In genomic region chr19:47890865-47891621, GRCh38 we compare ENCODE assay signal across 26 cellular contexts. TPM values are rescaled to one million over a fixed set of nuclear protein-coding genes. Genes with fewer than 3 reads are reported as not detected.
A peak's percentile ranks its signal among the peaks of the same experiment; 100 is the strongest.
DNase-seq lines count a peak whose midpoint lies in the region; ATAC-seq, FAIRE-seq and TF ChIP-seq lines count a peak whose summit lies in the region.
"Had no signal": no experiment of that assay in that cellular context is flagged by ENCODE, and none has a peak within 500 bp of the region (broad histone marks: within the 10 kb centered on the region; RNA-seq: fewer than 3 reads in every experiment).

No MANE protein-coding gene starts in this region.

- TF ChIP-seq POLR2A in GM12878 (IDR thresholded peaks at IDR 0.05; ENCODE audit: low read depth, low read length) (no peak), sigmoid colon (IDR thresholded peaks at IDR 0.05) (no peak)

- no peak for TF ChIP-seq RAD21 in GM12878 (IDR thresholded peaks at IDR 0.05; ENCODE audit: insufficient read depth, low read depth, low read length)
- no peak for TF ChIP-seq RAD21 in liver (IDR thresholded peaks at IDR 0.05)

- CTCF ChIA-PET in GM12878 (lab: Yijun Ruan, JAX), result no interaction called here

- H3K27ac ChIP-seq in 22Rv1 (peak overlapping the region; percentile 53; the same call in 1 of the 2 replicates), GM12878 (ENCODE audit: control insufficient read depth, insufficient read depth) (no peak overlapping the region), liver (ENCODE audit: low read depth in 1 of 2, low read length in 2 of 2) (peak overlapping the region; percentile 58 to 70), sigmoid colon (no peak overlapping the region)
- H3K27ac ChIP-seq: HL-60 had no signal

- intact Hi-C loops in GM12878 (cut with micrococcal nuclease; ENCODE audit: unreplicated experiment), result no loop called here
- intact Hi-C loops in sigmoid colon (cut with DNase I), result no loop called here

- H3K4me1 ChIP-seq in GM12878 (ENCODE audit: control insufficient read depth, insufficient read depth, low read length) (no peaks in the 10 kb centered on the region), liver (ENCODE audit: control insufficient read depth in 4 of 4, insufficient read depth in 4 of 4, low read length in 3 of 4) (peaks cover 1 to 24% (median 12%) of the 10 kb centered on the region in 4 donors), sigmoid colon (no peaks in the 10 kb centered on the region)

- no peak overlapping the region for H2AFZ ChIP-seq in GM12878 (ENCODE audit: control insufficient read depth, low read depth, low read length)

- BruUV-seq in GM12878 (replicated peaks; lab: Mats Ljungman, UMichigan), result no TSS peak

- H3K36me3 ChIP-seq in GM12878 (ENCODE audit: control insufficient read depth in 2 of 2, insufficient read depth in 2 of 2, low read length in 1 of 2), result no peaks in the 10 kb centered on the region
- H3K36me3 ChIP-seq in liver (ENCODE audit: control insufficient read depth in 4 of 4, insufficient read depth in 3 of 4, low read depth in 1 of 4, low read length in 3 of 4), result no peaks in the 10 kb centered on the region
- no peaks in the 10 kb centered on the region for H3K36me3 ChIP-seq in sigmoid colon
- no peaks in the 10 kb centered on the region for H3K36me3 ChIP-seq in MG63
- H3K36me3 ChIP-seq: BE2C had no signal

- TF ChIP-seq CTCF in 22Rv1 (IDR thresholded peaks at IDR 0.05), result no peak
- no peak for TF ChIP-seq CTCF in GM12878 (IDR thresholded peaks at IDR 0.05 in 2 of 3, conservative IDR thresholded peaks at IDR 0.05 in 1 of 3; ENCODE audit: control insufficient read depth in 2 of 3, extremely low read depth in 1 of 3, insufficient read depth in 1 of 3, low read depth in 3 of 3, low read length in 3 of 3)
- TF ChIP-seq CTCF in liver (IDR thresholded peaks at IDR 0.05; ENCODE audit: low read depth, low read length, missing input control), result no peak
- no peak for TF ChIP-seq CTCF in sigmoid colon (IDR thresholded peaks at IDR 0.05)
- TF ChIP-seq CTCF in D721Med (IDR thresholded peaks at IDR 0.05; ENCODE audit: insufficient read depth, missing control alignments), result no peak

- TF ChIP-seq EP300 in GM12878 (IDR thresholded peaks at IDR 0.05; ENCODE audit: borderline replicate concordance in 1 of 2, control insufficient read depth in 1 of 2, low read depth in 2 of 2, low read length in 2 of 2) (no peak), sigmoid colon (IDR thresholded peaks at IDR 0.05) (no peak)

- no peak for ATAC-seq in GM12878
- ATAC-seq: Right ventricle myocardium inferior had no signal

- no peak overlapping the region for H3K4me3 ChIP-seq in GM12878
- no peak overlapping the region for H3K4me3 ChIP-seq in liver (ENCODE audit: low read depth in 1 of 3, low read length in 3 of 3)
- no peak overlapping the region for H3K4me3 ChIP-seq in sigmoid colon
- H3K4me3 ChIP-seq in MG63, result no peak overlapping the region

- no peaks in the 10 kb centered on the region for H3K79me2 ChIP-seq in GM12878 (ENCODE audit: control insufficient read depth, insufficient read depth, low read length)

- 6% methylated on average over 7 of the region's 7 CpGs for WGBS in GM12878 (ENCODE audit: insufficient coverage, insufficient replicate concordance, low lambda C conversion rate, missing lambda C conversion rate)
- 61% methylated on average over 7 of the region's 7 CpGs for WGBS in liver
- WGBS in sigmoid colon, 2 donors, result 47 to 59% methylated on average over 7 of the region's 7 CpGs

- POLR2A ChIA-PET in GM12878 (lab: Charles Lee), result no interaction called here

- H3K9me3 ChIP-seq in GM12878 (replicated peaks; ENCODE audit: control insufficient read depth, insufficient read depth, low read length) (no peaks in the 10 kb centered on the region; the same call in 2 of the 3 replicates), liver (ENCODE audit: control insufficient read depth in 4 of 4, low read length in 3 of 4) (peaks cover 0 to 3% (median 2%) of the 10 kb centered on the region in 4 donors), sigmoid colon (no peaks in the 10 kb centered on the region), MG63 (no peaks in the 10 kb centered on the region)
- H3K9me3 ChIP-seq: BE2C had no signal

- DNase-seq in GM12878 (ENCODE audit: low read depth, low spot score) (no peak), sigmoid colon (peak; percentile 7), MG63 (no peak), D721Med (ENCODE audit: insufficient read length, low spot score) (no peak), NCI-H2227 (lab: John Stamatoyannopoulos, UW; ENCODE audit: unreplicated experiment) (no peak)
- no peak for DNase-seq in activated T-cell treated with anti-CD3 and anti-CD28 coated beads, Interleukin-2, amount 50 U/mL, for 48 hours
- DNase-seq: CD4-positive, CD25-positive, alpha-beta regulatory T cell; DMS53; H7; IMR-90; Kasumi-1; MM.1S; NCI-H1092 treated with DMSO at 0.1 percent for 48 hours; NCI-H146; NCI-H2081; NK-92 treated with Interleukin-12 subunit alpha and Interleukin-12 subunit beta, amount 100 ng/mL, for 24 hours had no signal

- SMC1A ChIA-PET in GM12878 (lab: Charles Lee; ENCODE audit: uncharacterized antibody, unreplicated experiment), result no interaction called here

- H3K27me3 ChIP-seq in GM12878 (replicated peaks in 1 of 2; ENCODE audit: control insufficient read depth in 2 of 2, insufficient read depth in 2 of 2, low read length in 1 of 2) (no peaks in the 10 kb centered on the region), liver (ENCODE audit: control insufficient read depth in 4 of 4, insufficient read depth in 4 of 4, low read length in 3 of 4) (no peaks in the 10 kb centered on the region), sigmoid colon (no peaks in the 10 kb centered on the region), MG63 (peaks cover 19% of the 10 kb centered on the region)

- H3K9ac ChIP-seq in GM12878 (ENCODE audit: control insufficient read depth, insufficient read depth, low read length) (no peak overlapping the region), liver (ENCODE audit: low read depth in 1 of 2, low read length in 2 of 2) (peak overlapping the region in 1 of 2 donors; percentile 66)

- RAD21 ChIA-PET in GM12878 (lab: Charles Lee; ENCODE audit: unreplicated experiment), result no interaction called here

- FAIRE-seq in GM12878 (lab: Jason Lieb, UNC) (no peak), D721Med (lab: Jason Lieb, UNC) (no peak)
- FAIRE-seq: A204.1, RCC 7860 had no signal

- no peak overlapping the region for H3K4me2 ChIP-seq in GM12878 (ENCODE audit: control insufficient read depth, insufficient read depth)

- no peaks in the 10 kb centered on the region for H4K20me1 ChIP-seq in GM12878 (ENCODE audit: control insufficient read depth, insufficient read depth)

- in situ Hi-C loops in GM12878 (cut with MboI), result no loop called here

TF ChIP-seq in GM12878, 131 proteins besides CTCF, POLR2A, EP300 and RAD21 (continues in another document):
- no peak for TF ChIP-seq STAT3 (IDR thresholded peaks at IDR 0.05; ENCODE audit: low read depth, low read length)

TF ChIP-seq in liver, 16 proteins besides CTCF, POLR2A, EP300 and RAD21 (continues in another document):
- TF ChIP-seq RXRA (IDR thresholded peaks at IDR 0.05), result no peak
- no peak for TF ChIP-seq MAX (IDR thresholded peaks at IDR 0.05)

RNA-seq across cellular contexts. Expression of gene SULT2A1, which starts 4.9 kb away (rescaled TPM):
- not detected in 2 replicates for total RNA-seq in GM12878 (2013; cell fraction: nucleolus; rRNA removed)
- total RNA-seq in GM12878 (2014; rRNA removed) (not detected in 2 replicates), GM12878 (2014; rRNA removed; fragmentation: Illumina TruSeq; extraction: Trizol) (not detected in 2 replicates), GM12878 (2021) (0.13 and 0.16 TPM in 2 replicates), liver (100 to 1,000 TPM in 1 of 2 donors, 10 to 100 TPM in 1; 22.9 to 655 TPM), sigmoid colon (not detected)
- not detected for polyA plus RNA-seq in GM12878 (2011; ENCODE audit: low read depth)
- polyA plus RNA-seq in GM12878 (2011; rRNA removed) (not detected in 2 replicates), GM12878 (2014; fragmentation: Illumina TruSeq; extraction: Trizol) (not detected in 2 replicates), GM12878 (2014; fragmentation: Nextera tagmentation; extraction: Ambion mirVana) (not detected), GM12878 (2014; rRNA removed) (not detected in 2 replicates), GM12878 (2016; fragmentation: Nextera tagmentation; extraction: Ambion mirVana) (not detected), liver (100 to 1,000 TPM; 726 to 892 TPM), sigmoid colon (under 1 TPM in 2 of 3 donors, not detected in 1; 0.07 to 0.23 TPM)
- polyA plus RNA-seq in GM12878 (2011; cell fraction: cytosol; rRNA removed), result not detected in 2 replicates
- not detected in 2 replicates for polyA plus RNA-seq in GM12878 (2011; cell fraction: nucleus; rRNA removed)
- polyA plus RNA-seq in GM12878 (2012), result not detected in 2 replicates
- polyA minus RNA-seq in GM12878 (2011; rRNA and poly(A)+ RNA removed), result not detected in 2 replicates
- polyA minus RNA-seq in GM12878 (2011; cell fraction: cytosol; rRNA and poly(A)+ RNA removed), result not detected in 2 replicates
- not detected in 2 replicates for polyA minus RNA-seq in GM12878 (2011; cell fraction: nucleus; rRNA and poly(A)+ RNA removed)
- not detected in 2 replicates for total RNA-seq in MG63 (2014; rRNA removed; shearing (Covaris generic); ENCODE audit: low replicate concordance)
- total RNA-seq: CD4-positive, CD25-positive, alpha-beta regulatory T cell; H7; HT1080; IMR-90; NCI-H460; Right ventricle myocardium inferior had no signal
- polyA plus RNA-seq: CD4-positive, CD25-positive, alpha-beta regulatory T cell; IMR-90 had no signal

RNA-seq across cellular contexts. Expression of gene TPRX2, which starts 32.0 kb away (rescaled TPM):
- total RNA-seq in GM12878 (2013; cell fraction: nucleolus; rRNA removed), result not detected in 2 replicates
- not detected in 2 replicates for total RNA-seq in GM12878 (2014; rRNA removed)
- total RNA-seq in GM12878 (2014; rRNA removed; fragmentation: Illumina TruSeq; extraction: Trizol), result not detected in 2 replicates
- not detected in 2 replicates for total RNA-seq in GM12878 (2021)
- not detected for polyA plus RNA-seq in GM12878 (2011; ENCODE audit: low read depth)
- not detected in 2 replicates for polyA plus RNA-seq in GM12878 (2011; rRNA removed)
- not detected in 2 replicates for polyA plus RNA-seq in GM12878 (2011; cell fraction: cytosol; rRNA removed)
- not detected in 2 replicates for polyA plus RNA-seq in GM12878 (2011; cell fraction: nucleus; rRNA removed)
- polyA plus RNA-seq in GM12878 (2012), result not detected in 2 replicates
- polyA plus RNA-seq in GM12878 (2014; fragmentation: Illumina TruSeq; extraction: Trizol), result not detected in 2 replicates
- polyA plus RNA-seq in GM12878 (2014; fragmentation: Nextera tagmentation; extraction: Ambion mirVana), result not detected
- not detected in 2 replicates for polyA plus RNA-seq in GM12878 (2014; rRNA removed)
- polyA plus RNA-seq in GM12878 (2016; fragmentation: Nextera tagmentation; extraction: Ambion mirVana), result not detected
- polyA minus RNA-seq in GM12878 (2011; rRNA and poly(A)+ RNA removed), result not detected in 2 replicates
- polyA minus RNA-seq in GM12878 (2011; cell fraction: cytosol; rRNA and poly(A)+ RNA removed), result not detected in 2 replicates
- polyA minus RNA-seq in GM12878 (2011; cell fraction: nucleus; rRNA and poly(A)+ RNA removed), result not detected in 2 replicates
- total RNA-seq in liver, result not detected
- not detected for polyA plus RNA-seq in liver
- not detected for total RNA-seq in sigmoid colon
- polyA plus RNA-seq in sigmoid colon, result not detected
- total RNA-seq in MG63 (2014; rRNA removed; shearing (Covaris generic); ENCODE audit: low replicate concordance), result not detected in 2 replicates
- total RNA-seq: CD4-positive, CD25-positive, alpha-beta regulatory T cell; H7; HT1080; IMR-90; NCI-H460; Right ventricle myocardium inferior; SK-MEL-5 had no signal
- polyA plus RNA-seq: CD4-positive, CD25-positive, alpha-beta regulatory T cell; IMR-90 had no signal

Comparison
In these comparisons a context has a peak if more than half of its experiments do, and no peak if none do; other contexts are left out.
1. H3K27ac ChIP-seq: peak in 22Rv1 (single experiment) and liver (2 of 2); none in GM12878 (single experiment) and sigmoid colon (0 of 4).
2. RNA of gene SULT2A1, which starts 4.9 kb away (total RNA-seq): 22.9 to 655 TPM in liver; 0.13 to 0.16 TPM in GM12878, not detected in sigmoid colon and not detected in MG63; every median in the first group is over 10 times any median in the second.